3 cellular contexts compared by ENCODE assay signal in the genomic region with DNA sequence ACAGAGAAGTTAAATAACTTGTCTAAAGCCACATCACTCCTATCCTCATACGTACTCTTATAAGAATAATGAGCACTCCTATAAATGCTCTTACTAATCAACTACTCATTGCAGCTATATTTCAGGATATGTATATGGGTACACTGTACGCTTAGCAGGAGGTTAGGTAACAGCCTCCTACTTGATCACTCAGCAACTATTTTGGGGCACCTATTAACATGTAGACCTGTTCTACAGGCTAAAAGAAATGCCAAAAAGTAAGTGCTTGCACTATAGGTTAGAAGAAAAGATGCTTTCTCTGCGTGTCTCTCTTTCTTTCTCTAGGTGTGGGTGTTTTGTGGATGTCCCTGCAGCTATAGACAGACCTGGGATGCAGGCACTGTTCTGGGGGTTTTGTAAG.
"Had no signal": no experiment of that assay in that cellular context is flagged by ENCODE, and none has a peak within 500 bp of the region (broad histone marks: within the 10 kb centered on the region; RNA-seq: fewer than 3 reads in every experiment).

No MANE protein-coding gene starts in this region.

- ATAC-seq: GM12878 had no signal

- H3K4me3 ChIP-seq: GM12878 had no signal

- DNase-seq: GDM1, GF-D8 had no signal
